1 cellular context compared by ENCODE assay signal in the genomic region with DNA sequence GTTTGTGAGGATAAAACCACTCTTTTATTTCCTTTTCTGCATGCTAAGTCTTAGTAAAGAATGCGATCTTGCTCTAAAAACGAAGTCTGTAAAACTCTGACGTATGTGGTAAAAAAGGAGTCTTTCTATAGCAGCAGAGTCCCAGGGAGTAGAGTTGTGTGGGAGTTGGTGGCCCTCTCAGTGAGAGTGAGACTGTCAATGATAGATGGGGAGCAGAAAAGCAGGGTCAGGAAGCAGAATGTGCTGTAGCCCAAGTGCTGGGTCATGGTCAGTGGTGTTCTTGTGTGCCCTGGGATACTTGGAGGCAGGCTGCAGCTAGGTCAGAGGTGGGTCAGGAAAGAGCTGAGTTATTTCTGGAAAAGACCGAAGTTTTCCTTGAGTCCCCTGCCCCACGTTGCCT.
TF ChIP-seq lines count a peak whose summit lies in the region.

No MANE protein-coding gene starts in this region.

TF ChIP-seq in IMR-90, 13 proteins besides CTCF, POLR2A, EP300 and RAD21:
- TF ChIP-seq MAZ (IDR thresholded peaks at IDR 0.05; ENCODE audit: borderline replicate concordance, low read depth, low read length) (no peak), SMC3 (IDR thresholded peaks at IDR 0.05; ENCODE audit: low read depth, low read length) (no peak), NFE2L2 (IDR thresholded peaks at IDR 0.05; ENCODE audit: low read depth, low read length) (no peak), CEBPB (IDR thresholded peaks at IDR 0.05; ENCODE audit: low read depth, low read length) (no peak), RCOR1 (IDR thresholded peaks at IDR 0.05; ENCODE audit: insufficient replicate concordance, low read length) (no peak), BHLHE40 (IDR thresholded peaks at IDR 0.05; ENCODE audit: low read depth, low read length) (no peak), MXI1 (IDR thresholded peaks at IDR 0.05; ENCODE audit: borderline replicate concordance, low read depth, low read length) (no peak), RFX5 (IDR thresholded peaks at IDR 0.05; ENCODE audit: low read depth, low read length) (no peak), FOS (IDR thresholded peaks at IDR 0.05; ENCODE audit: low read depth, low read length) (no peak), MAFK (IDR thresholded peaks at IDR 0.05; ENCODE audit: low read depth, low read length) (no peak), CHD1 (IDR thresholded peaks at IDR 0.05; ENCODE audit: low read depth, low read length) (no peak), ELK1 (IDR thresholded peaks at IDR 0.05; ENCODE audit: borderline replicate concordance, low read depth, low read length) (no peak)
- TF ChIP-seq, protein P1, sequence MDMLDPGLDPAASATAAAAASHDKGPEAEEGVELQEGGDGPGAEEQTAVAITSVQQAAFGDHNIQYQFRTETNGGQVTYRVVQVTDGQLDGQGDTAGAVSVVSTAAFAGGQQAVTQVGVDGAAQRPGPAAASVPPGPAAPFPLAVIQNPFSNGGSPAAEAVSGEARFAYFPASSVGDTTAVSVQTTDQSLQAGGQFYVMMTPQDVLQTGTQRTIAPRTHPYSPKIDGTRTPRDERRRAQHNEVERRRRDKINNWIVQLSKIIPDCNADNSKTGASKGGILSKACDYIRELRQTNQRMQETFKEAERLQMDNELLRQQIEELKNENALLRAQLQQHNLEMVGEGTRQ (IDR thresholded peaks at IDR 0.05; ENCODE audit: low read depth, low read length): no peak
